ENCODE assay signal across 8 cellular contexts in genomic region chr9:6681957-6682501, GRCh38.
DNase-seq lines count a peak whose midpoint lies in the region; ATAC-seq lines count a peak whose summit lies in the region.

No MANE protein-coding gene starts in this region.

- H3K36me3 Mint-ChIP-seq in T-helper 2 cell treated with Interferon-gamma antibody and Interleukin-4, amounts not matched to agents 5 μg/mL and 100 μg/mL, for 36 hours (ENCODE audit: low read depth), result peaks cover 3% of the 10 kb centered on the region
- H3K36me3 Mint-ChIP-seq in activated naive CD4-positive, alpha-beta T cell treated with anti-CD3 and anti-CD28 coated beads, Interleukin-2, amount 10 ng/mL, durations not matched to agents 7 days and 5 days, result peaks cover 3% of the 10 kb centered on the region
- peaks cover 7% of the 10 kb centered on the region for H3K36me3 Mint-ChIP-seq in stimulated activated naive CD8-positive, alpha-beta T cell treated with anti-CD3 and anti-CD28 coated beads, Interleukin-15, Interleukin-2, amounts not matched to agents 100 ng/mL and 50 ng/mL, for 24 hours (ENCODE audit: low read depth)

- DNase-seq in T-helper 2 cell treated with Interferon-gamma antibody and Interleukin-4, amounts not matched to agents 5 μg/mL and 100 μg/mL, for 36 hours (ENCODE audit: low spot score), result no peak
- DNase-seq in T-helper 2 cell (no peak), NCI-H2081 (lab: John Stamatoyannopoulos, UW) (no peak), retina (no peak)
- DNase-seq in activated naive CD4-positive, alpha-beta T cell treated with anti-CD3 and anti-CD28 coated beads, Interleukin-2, amount 10 ng/mL, durations not matched to agents 7 days and 5 days, result no peak

- H3K9me3 Mint-ChIP-seq in T-helper 2 cell treated with Interferon-gamma antibody and Interleukin-4, amounts not matched to agents 5 μg/mL and 100 μg/mL, for 36 hours, result no peaks in the 10 kb centered on the region
- H3K9me3 Mint-ChIP-seq in activated naive CD4-positive, alpha-beta T cell treated with anti-CD3 and anti-CD28 coated beads, Interleukin-2, amount 10 ng/mL, durations not matched to agents 7 days and 5 days, result no peaks in the 10 kb centered on the region
- H3K9me3 Mint-ChIP-seq in stimulated activated naive CD8-positive, alpha-beta T cell treated with anti-CD3 and anti-CD28 coated beads, Interleukin-15, Interleukin-2, amounts not matched to agents 100 ng/mL and 50 ng/mL, for 24 hours, result no peaks in the 10 kb centered on the region

- peaks cover 16% of the 10 kb centered on the region for H3K4me1 Mint-ChIP-seq in T-helper 2 cell treated with Interferon-gamma antibody and Interleukin-4, amounts not matched to agents 5 μg/mL and 100 μg/mL, for 36 hours (ENCODE audit: low read depth)
- H3K4me1 Mint-ChIP-seq in activated naive CD4-positive, alpha-beta T cell treated with anti-CD3 and anti-CD28 coated beads, Interleukin-2, amount 10 ng/mL, durations not matched to agents 7 days and 5 days, result peaks cover 21% of the 10 kb centered on the region
- peaks cover 27% of the 10 kb centered on the region for H3K4me1 Mint-ChIP-seq in stimulated activated naive CD8-positive, alpha-beta T cell treated with anti-CD3 and anti-CD28 coated beads, Interleukin-15, Interleukin-2, amounts not matched to agents 100 ng/mL and 50 ng/mL, for 24 hours (ENCODE audit: low read depth)

- no peaks in the 10 kb centered on the region for H3K4me1 ChIP-seq in iPS-20b (ENCODE audit: insufficient read depth, low read length)

- H3K27ac Mint-ChIP-seq in T-helper 2 cell treated with Interferon-gamma antibody and Interleukin-4, amounts not matched to agents 5 μg/mL and 100 μg/mL, for 36 hours, result peak overlapping the region; percentile 99
- peak overlapping the region; percentile 100 for H3K27ac Mint-ChIP-seq in activated naive CD4-positive, alpha-beta T cell treated with anti-CD3 and anti-CD28 coated beads, Interleukin-2, amount 10 ng/mL, durations not matched to agents 7 days and 5 days
- H3K27ac Mint-ChIP-seq in stimulated activated naive CD8-positive, alpha-beta T cell treated with anti-CD3 and anti-CD28 coated beads, Interleukin-15, Interleukin-2, amounts not matched to agents 100 ng/mL and 50 ng/mL, for 24 hours, result peak overlapping the region; percentile 99

- H3K4me3 Mint-ChIP-seq in T-helper 2 cell treated with Interferon-gamma antibody and Interleukin-4, amounts not matched to agents 5 μg/mL and 100 μg/mL, for 36 hours, result peak overlapping the region; percentile 96
- H3K4me3 Mint-ChIP-seq in activated naive CD4-positive, alpha-beta T cell treated with anti-CD3 and anti-CD28 coated beads, Interleukin-2, amount 10 ng/mL, durations not matched to agents 7 days and 5 days, result peak overlapping the region; percentile 91
- H3K4me3 Mint-ChIP-seq in stimulated activated naive CD8-positive, alpha-beta T cell treated with anti-CD3 and anti-CD28 coated beads, Interleukin-15, Interleukin-2, amounts not matched to agents 100 ng/mL and 50 ng/mL, for 24 hours, result peak overlapping the region; percentile 84

- peak overlapping the region; percentile 97 for H3K27ac ChIP-seq in iPS-20b (ENCODE audit: low read length)

- no peak for ATAC-seq in HG03520 (IDR thresholded peaks at IDR 0.05; ENCODE audit: unreplicated experiment)

- peak overlapping the region; percentile 98 for H3K9ac ChIP-seq in iPS-20b (ENCODE audit: low read depth, low read length)

- H3K4me3 ChIP-seq in iPS-20b (ENCODE audit: low read length), result peak overlapping the region; percentile 92

- no peaks in the 10 kb centered on the region for H3K36me3 ChIP-seq in iPS-20b (ENCODE audit: insufficient read depth, low read depth, low read length)

- no peaks in the 10 kb centered on the region for H3K9me3 ChIP-seq in iPS-20b (ENCODE audit: insufficient read depth, low read depth, low read length)

- H3K27me3 Mint-ChIP-seq in T-helper 2 cell treated with Interferon-gamma antibody and Interleukin-4, amounts not matched to agents 5 μg/mL and 100 μg/mL, for 36 hours (ENCODE audit: low read depth), result no peaks in the 10 kb centered on the region
- H3K27me3 Mint-ChIP-seq in activated naive CD4-positive, alpha-beta T cell treated with anti-CD3 and anti-CD28 coated beads, Interleukin-2, amount 10 ng/mL, durations not matched to agents 7 days and 5 days, result no peaks in the 10 kb centered on the region
- no peaks in the 10 kb centered on the region for H3K27me3 Mint-ChIP-seq in stimulated activated naive CD8-positive, alpha-beta T cell treated with anti-CD3 and anti-CD28 coated beads, Interleukin-15, Interleukin-2, amounts not matched to agents 100 ng/mL and 50 ng/mL, for 24 hours

- no peaks in the 10 kb centered on the region for H3K27me3 ChIP-seq in iPS-20b (ENCODE audit: insufficient read depth, low read length)

- CTCF ChIA-PET in activated naive CD4-positive, alpha-beta T cell treated with anti-CD3 and anti-CD28 coated beads, Interleukin-2, amount 10 ng/mL, durations not matched to agents 7 days and 5 days (lab: Charles Lee), result interaction anchor here (0.6 to 1.7 kb wide), 5 partner anchors 10 to 658 kb away, joined by 3 to 5 read pairs (median 3); no protein-coding TSS in a partner anchor
